ENCODE assay signal across 7 cellular contexts in the genomic region with DNA sequence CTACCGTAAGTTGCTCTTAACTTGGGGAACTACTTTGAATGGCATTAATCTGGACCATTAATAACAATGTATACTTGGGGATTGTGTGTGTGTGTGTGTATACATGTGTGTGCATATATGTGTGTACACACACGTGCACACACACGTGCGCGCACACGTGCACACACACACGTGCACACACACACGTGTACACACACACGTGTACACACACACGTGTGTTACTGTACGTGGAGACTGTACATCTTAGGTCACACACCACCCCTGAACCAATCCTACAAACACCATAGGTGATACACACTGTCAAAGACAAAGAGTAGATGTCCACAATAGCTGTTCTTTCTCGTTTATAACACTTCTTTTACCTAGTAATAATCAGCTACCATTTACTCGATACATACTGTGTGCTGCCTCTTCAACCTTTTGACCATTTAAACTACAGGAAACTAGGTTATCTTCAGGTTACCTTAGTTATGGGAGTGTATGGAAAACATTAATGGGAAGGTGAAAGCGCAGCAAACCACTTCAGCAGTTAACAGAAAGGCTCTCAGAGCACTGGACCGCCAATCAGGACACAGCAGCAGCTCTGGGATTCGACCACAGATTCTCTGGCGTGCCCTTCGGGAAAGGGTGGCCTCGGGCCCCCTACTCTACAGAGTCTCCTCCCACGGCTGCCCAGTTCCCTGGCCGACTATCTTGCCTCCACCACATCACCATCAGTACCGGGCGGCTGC.
DNase-seq lines count a peak whose midpoint lies in the region; ATAC-seq and TF ChIP-seq lines count a peak whose summit lies in the region.

No MANE protein-coding gene starts in this region.

- TF ChIP-seq CTCF in nephron progenitor cell (IDR thresholded peaks at IDR 0.05): no peak

- H3K36me3 Mint-ChIP-seq in nephron progenitor cell (ENCODE audit: low read depth): peaks cover 27% of the 10 kb centered on the region

- no peaks in the 10 kb centered on the region for H3K27me3 ChIP-seq in effector memory CD4-positive, alpha-beta T cell (replicated peaks; ENCODE audit: control insufficient read depth, insufficient read depth, low read length, poor library complexity, severe bottlenecking)

- H3K27ac Mint-ChIP-seq in nephron progenitor cell: peak overlapping the region; percentile 98

- DNase-seq in NCI-H345 (lab: John Stamatoyannopoulos, UW): peak; percentile 26
- DNase-seq in effector memory CD4-positive, alpha-beta T cell: peak in 1 of 3 donors; percentile 1
- DNase-seq in nephron progenitor cell: no peak
- no peak for DNase-seq in stimulated activated CD4-positive, alpha-beta T cell treated with anti-CD3 and anti-CD28 coated beads, Interleukin-2, amount 100 ng/mL, for 24 hours

- peak overlapping the region; percentile 95 for H3K27ac ChIP-seq in effector memory CD4-positive, alpha-beta T cell (ENCODE audit: insufficient read depth, low read length, poor library complexity, severe bottlenecking)

- H3K4me1 ChIP-seq in effector memory CD4-positive, alpha-beta T cell (ENCODE audit: control insufficient read depth, insufficient read depth, low read length, poor library complexity, severe bottlenecking): peaks cover 16% of the 10 kb centered on the region

- H3K27me3 Mint-ChIP-seq in nephron progenitor cell (ENCODE audit: low read depth, poor library complexity): peaks cover 7% of the 10 kb centered on the region

- H3K9me3 Mint-ChIP-seq in nephron progenitor cell: peaks cover 7% of the 10 kb centered on the region

- peak overlapping the region; percentile 95 for H3K4me3 Mint-ChIP-seq in nephron progenitor cell

- peak overlapping the region; percentile 75 for H3K4me3 ChIP-seq in effector memory CD4-positive, alpha-beta T cell (ENCODE audit: insufficient read depth, low read depth, low read length, poor library complexity, severe bottlenecking)

- H3K36me3 ChIP-seq in effector memory CD4-positive, alpha-beta T cell (ENCODE audit: control insufficient read depth, insufficient read depth, low read length): peaks cover 20% of the 10 kb centered on the region

- H3K4me1 Mint-ChIP-seq in nephron progenitor cell: peaks cover 50% of the 10 kb centered on the region

- peak; percentile 15 for ATAC-seq in GM21423 (IDR thresholded peaks at IDR 0.05; ENCODE audit: unreplicated experiment)
- ATAC-seq in HG02884 (IDR thresholded peaks at IDR 0.05; ENCODE audit: unreplicated experiment): no peak
- ATAC-seq in GM21786 (IDR thresholded peaks at IDR 0.05; ENCODE audit: unreplicated experiment): no peak

- no peaks in the 10 kb centered on the region for H3K9me3 ChIP-seq in effector memory CD4-positive, alpha-beta T cell (ENCODE audit: control insufficient read depth, low read length)
